15 cellular contexts compared by ENCODE assay signal in genomic region chr11:1780700-1781592, GRCh38. TPM values are rescaled to one million over a fixed set of nuclear protein-coding genes. Genes with fewer than 3 reads are reported as not detected.
DNase-seq lines count a peak whose midpoint lies in the region; ATAC-seq and TF ChIP-seq lines count a peak whose summit lies in the region.
"Had no signal": no experiment of that assay in that cellular context is flagged by ENCODE, and none has a peak within 500 bp of the region (broad histone marks: within the 10 kb centered on the region; RNA-seq: fewer than 3 reads in every experiment).

No MANE protein-coding gene starts in this region.

- H3K4me3 ChIP-seq in H7 (ENCODE audit: insufficient read depth, low read depth, low read length), result no peak overlapping the region
- H3K4me3 ChIP-seq in Panc1 (ENCODE audit: low read depth in 2 of 2, low read length in 2 of 2), result no peak overlapping the region
- no peak overlapping the region for H3K4me3 ChIP-seq in osteoblast (ENCODE audit: insufficient read depth, low read length)
- H3K4me3 ChIP-seq in colonic mucosa, result no peak overlapping the region
- H3K4me3 ChIP-seq: stomach had no signal

- intact Hi-C loops in Panc1 (cut with micrococcal nuclease; ENCODE audit: unreplicated experiment), result no loop called here
- intact Hi-C loops in left cardiac atrium (cut with DNase I), result no loop called here
- intact Hi-C loops in activated T-helper 1 cell treated with anti-CD3 and anti-CD28 coated beads, Interleukin-12 subunit alpha, Interleukin-12 subunit beta, Interleukin-2, Interleukin-4 antibody, amounts not matched to agents 30 ng/mL and 10 ng/mL and 1 ng/mL, durations not matched to agents 14 hours and 24 hours and 36 hours (cut with micrococcal nuclease), result no loop called here
- intact Hi-C loops in colonic mucosa (cut with DNase I), result no loop called here

- BruUV-seq in Panc1 (replicated peaks; lab: Mats Ljungman, UMichigan), result no TSS peak

- H3K27me3 ChIP-seq in H7 (ENCODE audit: control insufficient read depth, insufficient read depth, low read length), result no peaks in the 10 kb centered on the region; the same call in 1 of the 2 replicates
- H3K27me3 ChIP-seq in Panc1 (ENCODE audit: control insufficient read depth, insufficient read depth, low read length), result no peaks in the 10 kb centered on the region
- H3K27me3 ChIP-seq in osteoblast (ENCODE audit: insufficient read depth, low read length), result no peaks in the 10 kb centered on the region
- no peaks in the 10 kb centered on the region for H3K27me3 ChIP-seq in colonic mucosa

- H3K4me1 ChIP-seq in Panc1 (ENCODE audit: control insufficient read depth, insufficient read depth, low read length) (peaks cover 48% of the 10 kb centered on the region), osteoblast (ENCODE audit: insufficient read depth, low read length) (no peaks in the 10 kb centered on the region), colonic mucosa (no peaks in the 10 kb centered on the region)
- H3K4me1 ChIP-seq: parathyroid adenoma had no signal

- no peaks in the 10 kb centered on the region for H4K20me1 ChIP-seq in osteoblast (ENCODE audit: insufficient read depth, low read length)

- no peaks in the 10 kb centered on the region for H3K9me3 Mint-ChIP-seq in activated T-helper 1 cell treated with anti-CD3 and anti-CD28 coated beads, Interleukin-12 subunit alpha, Interleukin-12 subunit beta, Interleukin-2, Interleukin-4 antibody, amounts not matched to agents 30 ng/mL and 10 ng/mL and 1 ng/mL, durations not matched to agents 14 hours and 24 hours and 36 hours
- H3K9me3 Mint-ChIP-seq: activated naive CD4-positive, alpha-beta T cell treated with anti-CD3 and anti-CD28 coated beads for 36 hours; central memory CD8-positive, alpha-beta T cell; T-cell had no signal

- H3K27ac Mint-ChIP-seq in activated T-helper 1 cell treated with anti-CD3 and anti-CD28 coated beads, Interleukin-12 subunit alpha, Interleukin-12 subunit beta, Interleukin-2, Interleukin-4 antibody, amounts not matched to agents 30 ng/mL and 10 ng/mL and 1 ng/mL, durations not matched to agents 14 hours and 24 hours and 36 hours, result no peak overlapping the region
- H3K27ac Mint-ChIP-seq: activated CD8-positive, alpha-beta T cell treated with anti-CD3 and anti-CD28 coated beads, Interleukin-2, amount 10 ng/mL, durations not matched to agents 7 days and 5 days; activated naive CD4-positive, alpha-beta T cell treated with anti-CD3 and anti-CD28 coated beads for 36 hours; T-cell had no signal

- TF ChIP-seq CTCF in Panc1 (IDR thresholded peaks at IDR 0.05) (no peak), osteoblast (IDR thresholded peaks at IDR 0.05; ENCODE audit: extremely low read depth, low read depth, low read length) (no peak), colonic mucosa (IDR thresholded peaks at IDR 0.05) (no peak)

- H3K4me2 ChIP-seq in osteoblast (ENCODE audit: insufficient read depth, low read length), result no peak overlapping the region

- ATAC-seq in Panc1 (peak; percentile 50), left cardiac atrium (peak; percentile 48 to 52), GM19463 (IDR thresholded peaks at IDR 0.05; ENCODE audit: unreplicated experiment) (no peak)
- ATAC-seq: activated CD8-positive, alpha-beta T cell treated with anti-CD3 and anti-CD28 coated beads, Interleukin-2, amount 10 ng/mL, durations not matched to agents 7 days and 5 days; T-cell had no signal

- POLR2A ChIA-PET in Panc1 (lab: Charles Lee), result interaction anchor here (0.6 kb wide), 1 partner anchor 135 kb away, joined by 4 read pairs; no protein-coding TSS in a partner anchor

- peak; percentile 50 for DNase-seq in H7
- DNase-seq in Panc1 (ENCODE audit: low read depth, low spot score), result no peak
- DNase-seq in left cardiac atrium, result no peak
- peak; percentile 56 for DNase-seq in osteoblast (ENCODE audit: insufficient read length, low spot score, missing footprints)
- no peak for DNase-seq in activated T-helper 1 cell treated with anti-CD3 and anti-CD28 coated beads, Interleukin-12 subunit alpha, Interleukin-12 subunit beta, Interleukin-2, Interleukin-4 antibody, amounts not matched to agents 30 ng/mL and 10 ng/mL and 1 ng/mL, durations not matched to agents 14 hours and 24 hours and 36 hours (ENCODE audit: low spot score)
- DNase-seq in colonic mucosa, result no peak
- no peak for DNase-seq in SK-N-DZ (ENCODE audit: low spot score)
- DNase-seq: activated CD8-positive, alpha-beta T cell treated with anti-CD3 and anti-CD28 coated beads, Interleukin-2, amount 10 ng/mL, durations not matched to agents 7 days and 5 days; activated naive CD4-positive, alpha-beta T cell treated with anti-CD3 and anti-CD28 coated beads for 36 hours; NCI-H226; stomach had no signal

- no peaks in the 10 kb centered on the region for H3K9me3 ChIP-seq in Panc1 (ENCODE audit: control insufficient read depth, insufficient read depth, low read depth, low read length)
- no peaks in the 10 kb centered on the region for H3K9me3 ChIP-seq in osteoblast (ENCODE audit: low read depth, low read length)
- H3K9me3 ChIP-seq in colonic mucosa, result no peaks in the 10 kb centered on the region

- no peaks in the 10 kb centered on the region for H3K36me3 ChIP-seq in H7 (replicated peaks; ENCODE audit: control insufficient read depth, insufficient read depth, low read length)
- H3K36me3 ChIP-seq in Panc1 (ENCODE audit: control insufficient read depth, insufficient read depth, low read length), result no peaks in the 10 kb centered on the region
- no peaks in the 10 kb centered on the region for H3K36me3 ChIP-seq in osteoblast (ENCODE audit: insufficient read depth, low read length)
- H3K36me3 ChIP-seq in colonic mucosa, result no peaks in the 10 kb centered on the region
- H3K36me3 ChIP-seq: stomach had no signal

- H3K27ac ChIP-seq in Panc1 (ENCODE audit: low read length) (peak overlapping the region; percentile 82), osteoblast (ENCODE audit: low read depth, low read length) (no peak overlapping the region), colonic mucosa (no peak overlapping the region)
- H3K27ac ChIP-seq: parathyroid adenoma had no signal

- CTCF ChIA-PET in Panc1 (lab: Charles Lee), result interaction anchor here (1.3 kb wide), 1 partner anchor 51 kb away, joined by 3 read pairs; no protein-coding TSS in a partner anchor

- H3K79me2 ChIP-seq in osteoblast (ENCODE audit: insufficient read depth, low read length), result no peaks in the 10 kb centered on the region
- H3K79me2 ChIP-seq: parathyroid adenoma had no signal

- no peaks in the 10 kb centered on the region for H3K27me3 Mint-ChIP-seq in activated T-helper 1 cell treated with anti-CD3 and anti-CD28 coated beads, Interleukin-12 subunit alpha, Interleukin-12 subunit beta, Interleukin-2, Interleukin-4 antibody, amounts not matched to agents 30 ng/mL and 10 ng/mL and 1 ng/mL, durations not matched to agents 14 hours and 24 hours and 36 hours (ENCODE audit: insufficient read depth)
- H3K27me3 Mint-ChIP-seq: central memory CD8-positive, alpha-beta T cell had no signal

- H3K4me3 Mint-ChIP-seq in activated T-helper 1 cell treated with anti-CD3 and anti-CD28 coated beads, Interleukin-12 subunit alpha, Interleukin-12 subunit beta, Interleukin-2, Interleukin-4 antibody, amounts not matched to agents 30 ng/mL and 10 ng/mL and 1 ng/mL, durations not matched to agents 14 hours and 24 hours and 36 hours, result no peak overlapping the region
- H3K4me3 Mint-ChIP-seq: activated CD8-positive, alpha-beta T cell treated with anti-CD3 and anti-CD28 coated beads, Interleukin-2, amount 10 ng/mL, durations not matched to agents 7 days and 5 days; activated naive CD4-positive, alpha-beta T cell treated with anti-CD3 and anti-CD28 coated beads for 36 hours; central memory CD8-positive, alpha-beta T cell; T-cell had no signal

- H3K9ac ChIP-seq in colonic mucosa (ENCODE audit: low read depth in 2 of 2, low read length in 2 of 2), result peak overlapping the region in 1 of 2 donors; percentile 30
- H3K9ac ChIP-seq: parathyroid adenoma had no signal

- no peak overlapping the region for H2AFZ ChIP-seq in osteoblast (ENCODE audit: low read length)
- H2AFZ ChIP-seq: parathyroid adenoma had no signal

- H3K4me1 Mint-ChIP-seq in activated T-helper 1 cell treated with anti-CD3 and anti-CD28 coated beads, Interleukin-12 subunit alpha, Interleukin-12 subunit beta, Interleukin-2, Interleukin-4 antibody, amounts not matched to agents 30 ng/mL and 10 ng/mL and 1 ng/mL, durations not matched to agents 14 hours and 24 hours and 36 hours (ENCODE audit: low read depth), result no peaks in the 10 kb centered on the region

- H3K36me3 Mint-ChIP-seq in activated T-helper 1 cell treated with anti-CD3 and anti-CD28 coated beads, Interleukin-12 subunit alpha, Interleukin-12 subunit beta, Interleukin-2, Interleukin-4 antibody, amounts not matched to agents 30 ng/mL and 10 ng/mL and 1 ng/mL, durations not matched to agents 14 hours and 24 hours and 36 hours (ENCODE audit: low read depth), result no peaks in the 10 kb centered on the region
- H3K36me3 Mint-ChIP-seq: T-cell had no signal

- in situ Hi-C loops in Panc1 (cut with HindIII; ENCODE audit: low pct_unique_long_range_greater_than_20kb, low sequenced_read_pairs), result no loop called here

RNA-seq across cellular contexts. Expression of gene CTSD, which starts 17.2 kb away (rescaled TPM):
- total RNA-seq in H7 (2014; rRNA removed; shearing (Covaris generic)), result 177 and 235 TPM in 2 replicates
- total RNA-seq in Panc1 (2021; ENCODE audit: unreplicated experiment) (1,813 TPM), left cardiac atrium (100 to 1,000 TPM; 635 to 667 TPM), osteoblast (491 and 519 TPM in 2 replicates), colonic mucosa (100 to 1,000 TPM; 633 to 887 TPM)
- 2,493 TPM for polyA plus RNA-seq in Panc1 (2012; ENCODE audit: insufficient read length)
- 84.2 and 92.1 TPM in 2 replicates for total RNA-seq in activated T-helper 1 cell treated with anti-CD3 and anti-CD28 coated beads, Interleukin-12 subunit alpha, Interleukin-12 subunit beta, Interleukin-2, Interleukin-4 antibody, amounts not matched to agents 30 ng/mL and 10 ng/mL and 1 ng/mL, durations not matched to agents 14 hours and 24 hours and 36 hours
- polyA plus RNA-seq in SK-N-DZ (2014; cell fraction: cytosol; rRNA removed), result 77.7 and 81.6 TPM in 2 replicates
- polyA plus RNA-seq in SK-N-DZ (2014; cell fraction: nucleus; rRNA removed), result 46.8 and 46.9 TPM in 2 replicates

RNA-seq across cellular contexts. Expression of gene IFITM10, which starts 30.6 kb away (rescaled TPM):
- 0.42 and 0.74 TPM in 2 replicates for total RNA-seq in H7 (2014; rRNA removed; shearing (Covaris generic))
- total RNA-seq in Panc1 (2021; ENCODE audit: unreplicated experiment) (18.0 TPM), left cardiac atrium (under 1 TPM; 0.27 to 0.76 TPM), osteoblast (15.0 and 18.1 TPM in 2 replicates), colonic mucosa (1 to 10 TPM in 1 of 2 donors, under 1 TPM in 1; 0.42 to 1.1 TPM)
- polyA plus RNA-seq in Panc1 (2012; ENCODE audit: insufficient read length), result 8.0 TPM
- total RNA-seq in activated T-helper 1 cell treated with anti-CD3 and anti-CD28 coated beads, Interleukin-12 subunit alpha, Interleukin-12 subunit beta, Interleukin-2, Interleukin-4 antibody, amounts not matched to agents 30 ng/mL and 10 ng/mL and 1 ng/mL, durations not matched to agents 14 hours and 24 hours and 36 hours, result 0.32 and 0.52 TPM in 2 replicates
- not detected in 2 replicates for polyA plus RNA-seq in SK-N-DZ (2014; cell fraction: cytosol; rRNA removed)
- polyA plus RNA-seq in SK-N-DZ (2014; cell fraction: nucleus; rRNA removed), result not detected in 2 replicates

RNA-seq across cellular contexts. Expression of gene SYT8, which starts 53.8 kb away (rescaled TPM):
- total RNA-seq in H7 (2014; rRNA removed; shearing (Covaris generic)), result not detected in 2 replicates
- total RNA-seq in Panc1 (2021; ENCODE audit: unreplicated experiment), result 3.5 TPM
- polyA plus RNA-seq in Panc1 (2012; ENCODE audit: insufficient read length), result 1.9 TPM
- total RNA-seq in left cardiac atrium, result not detected
- total RNA-seq in osteoblast, result 0.36 and 0.59 TPM in 2 replicates
- not detected in 2 replicates for total RNA-seq in activated T-helper 1 cell treated with anti-CD3 and anti-CD28 coated beads, Interleukin-12 subunit alpha, Interleukin-12 subunit beta, Interleukin-2, Interleukin-4 antibody, amounts not matched to agents 30 ng/mL and 10 ng/mL and 1 ng/mL, durations not matched to agents 14 hours and 24 hours and 36 hours
- 1 to 10 TPM; 1.7 to 3.5 TPM for total RNA-seq in colonic mucosa
- polyA plus RNA-seq in SK-N-DZ (2014; cell fraction: cytosol; rRNA removed), result not detected in 2 replicates
- not detected in 2 replicates for polyA plus RNA-seq in SK-N-DZ (2014; cell fraction: nucleus; rRNA removed)
- total RNA-seq: activated CD8-positive, alpha-beta T cell treated with anti-CD3 and anti-CD28 coated beads, Interleukin-2, amount 10 ng/mL, durations not matched to agents 7 days and 5 days; activated naive CD4-positive, alpha-beta T cell treated with anti-CD3 and anti-CD28 coated beads for 36 hours; T-cell had no signal

RNA-seq across cellular contexts. Expression of gene TNNI2, which starts 57.8 kb away (rescaled TPM):
- total RNA-seq in H7 (2014; rRNA removed; shearing (Covaris generic)), result not detected in 2 replicates
- total RNA-seq in Panc1 (2021; ENCODE audit: unreplicated experiment) (0.46 TPM), left cardiac atrium (under 1 TPM; 0.35 to 0.52 TPM), osteoblast (not detected in 2 replicates), colonic mucosa (under 1 TPM in 1 of 2 donors, not detected in 1; 0.94 TPM)
- polyA plus RNA-seq in Panc1 (2012; ENCODE audit: insufficient read length), result 0.64 TPM
- not detected in 2 replicates for total RNA-seq in activated T-helper 1 cell treated with anti-CD3 and anti-CD28 coated beads, Interleukin-12 subunit alpha, Interleukin-12 subunit beta, Interleukin-2, Interleukin-4 antibody, amounts not matched to agents 30 ng/mL and 10 ng/mL and 1 ng/mL, durations not matched to agents 14 hours and 24 hours and 36 hours
- polyA plus RNA-seq in SK-N-DZ (2014; cell fraction: cytosol; rRNA removed), result 0.77 TPM in 1 of 2 replicates, not detected in the other
- not detected in 2 replicates for polyA plus RNA-seq in SK-N-DZ (2014; cell fraction: nucleus; rRNA removed)
- total RNA-seq: activated naive CD4-positive, alpha-beta T cell treated with anti-CD3 and anti-CD28 coated beads for 36 hours had no signal

Comparison
In these comparisons a context has a peak if more than half of its experiments do, and no peak if none do; other contexts are left out.
1. DNase-seq: peak in H7 (single experiment) and osteoblast (single experiment); none in Panc1 (single experiment), left cardiac atrium (single experiment), activated T-helper 1 cell treated with anti-CD3 and anti-CD28 coated beads, Interleukin-12 subunit alpha, Interleukin-12 subunit beta, Interleukin-2, Interleukin-4 antibody, amounts not matched to agents 30 ng/mL and 10 ng/mL and 1 ng/mL, durations not matched to agents 14 hours and 24 hours and 36 hours (single experiment), colonic mucosa (single experiment) and SK-N-DZ (single experiment).